Comparison of ENCODE assay signal across 8 cellular contexts in genomic region chr11:33161120-33162005, GRCh38. TPM values are rescaled to one million over a fixed set of nuclear protein-coding genes. Genes with fewer than 3 reads are reported as not detected.
DNase-seq lines count a peak whose midpoint lies in the region; ATAC-seq and TF ChIP-seq lines count a peak whose summit lies in the region.

CSTF3 (minus strand) TSS chr11:33161480; CDS start chr11:33161325, 155 bp downstream.

- H3K27ac Mint-ChIP-seq in activated T-helper 17 cell treated with anti-CD3 and anti-CD28 coated beads, Interleukin-2, amount 50 U/mL, for 72 hours, result peak within 1 kb of the TSS; percentile 100
- H3K27ac Mint-ChIP-seq in naive B cell, result peak within 1 kb of the TSS; percentile 95 to 100 (median 98)
- H3K27ac Mint-ChIP-seq in stimulated activated memory B cell treated with anti-CD40 and anti-IgM and Interleukin-4, amounts not matched to agents 10 μg/mL and 1 μg/mL and 100 μg/mL, for 72 hours, result peak within 1 kb of the TSS; percentile 99

- CTCF ChIA-PET in RWPE1 (lab: Yijun Ruan, JAX), result interaction anchor here (0.5 to 0.6 kb wide), 6 partner anchors 33 to 1501 kb away, joined by 3 to 4 read pairs (median 3); no protein-coding TSS in a partner anchor

- H3K27ac ChIP-seq in RWPE1, result peak within 1 kb of the TSS; percentile 77

- peaks cover 43% of the 10 kb centered on the region for H3K36me3 Mint-ChIP-seq in activated T-helper 17 cell treated with anti-CD3 and anti-CD28 coated beads, Interleukin-2, amount 50 U/mL, for 72 hours (ENCODE audit: low read depth)
- no peaks in the 10 kb centered on the region for H3K36me3 Mint-ChIP-seq in naive B cell
- peaks cover 20% of the 10 kb centered on the region for H3K36me3 Mint-ChIP-seq in stimulated activated memory B cell treated with anti-CD40 and anti-IgM and Interleukin-4, amounts not matched to agents 10 μg/mL and 1 μg/mL and 100 μg/mL, for 72 hours

- ATAC-seq in activated T-helper 17 cell treated with anti-CD3 and anti-CD28 coated beads, Interleukin-2, amount 50 U/mL, for 72 hours (replicated peaks), result peak; percentile 98
- ATAC-seq in naive B cell (ENCODE audit: low read depth in 2 of 2), result peak; percentile 93 to 95
- ATAC-seq in stimulated activated memory B cell treated with anti-CD40 and anti-IgM and Interleukin-4, amounts not matched to agents 10 μg/mL and 1 μg/mL and 100 μg/mL, for 72 hours, result peak; percentile 98

- peaks cover 22% of the 10 kb centered on the region for H3K4me1 Mint-ChIP-seq in activated T-helper 17 cell treated with anti-CD3 and anti-CD28 coated beads, Interleukin-2, amount 50 U/mL, for 72 hours
- H3K4me1 Mint-ChIP-seq in naive B cell, result peaks cover 36 to 53% (median 47%) of the 10 kb centered on the region in 3 donors
- peaks cover 56% of the 10 kb centered on the region for H3K4me1 Mint-ChIP-seq in stimulated activated memory B cell treated with anti-CD40 and anti-IgM and Interleukin-4, amounts not matched to agents 10 μg/mL and 1 μg/mL and 100 μg/mL, for 72 hours

- H3K4me3 Mint-ChIP-seq in activated T-helper 17 cell treated with anti-CD3 and anti-CD28 coated beads, Interleukin-2, amount 50 U/mL, for 72 hours, result peak within 1 kb of the TSS; percentile 100
- peak within 1 kb of the TSS; percentile 97 to 100 (median 100) for H3K4me3 Mint-ChIP-seq in naive B cell
- H3K4me3 Mint-ChIP-seq in stimulated activated memory B cell treated with anti-CD40 and anti-IgM and Interleukin-4, amounts not matched to agents 10 μg/mL and 1 μg/mL and 100 μg/mL, for 72 hours, result peak within 1 kb of the TSS; percentile 100

- DNase-seq in EL (peak; percentile 100), GOT3 (lab: John Stamatoyannopoulos, UW) (peak; percentile 95), LNCaP clone FGC (ENCODE audit: low read depth) (peak; percentile 96), RWPE1 (ENCODE audit: low spot score) (peak; percentile 97), fibroblast of gingiva (ENCODE audit: low read depth) (peak; percentile 97), naive B cell (peak; percentile 90)

- no peaks in the 10 kb centered on the region for H3K27me3 Mint-ChIP-seq in activated T-helper 17 cell treated with anti-CD3 and anti-CD28 coated beads, Interleukin-2, amount 50 U/mL, for 72 hours
- no peaks in the 10 kb centered on the region for H3K27me3 Mint-ChIP-seq in naive B cell
- H3K27me3 Mint-ChIP-seq in stimulated activated memory B cell treated with anti-CD40 and anti-IgM and Interleukin-4, amounts not matched to agents 10 μg/mL and 1 μg/mL and 100 μg/mL, for 72 hours, result no peaks in the 10 kb centered on the region

- no peaks in the 10 kb centered on the region for H3K9me3 Mint-ChIP-seq in activated T-helper 17 cell treated with anti-CD3 and anti-CD28 coated beads, Interleukin-2, amount 50 U/mL, for 72 hours
- no peaks in the 10 kb centered on the region for H3K9me3 Mint-ChIP-seq in naive B cell
- no peaks in the 10 kb centered on the region for H3K9me3 Mint-ChIP-seq in stimulated activated memory B cell treated with anti-CD40 and anti-IgM and Interleukin-4, amounts not matched to agents 10 μg/mL and 1 μg/mL and 100 μg/mL, for 72 hours

- TF ChIP-seq CTCF in LNCaP clone FGC (IDR thresholded peaks at IDR 0.05; ENCODE audit: control insufficient read depth, extremely low read depth, insufficient read depth), result no peak
- TF ChIP-seq CTCF in RWPE1 (conservative IDR thresholded peaks at IDR 0.05; ENCODE audit: low read depth), result no peak

- H3K4me3 ChIP-seq in LNCaP clone FGC (ENCODE audit: low read depth, low read length), result peak within 1 kb of the TSS; percentile 100

- POLR2A ChIA-PET in RWPE1 (lab: Yijun Ruan, JAX; ENCODE audit: low non-redundant PET), result interaction anchor here (0.5 kb wide), 1 partner anchor 575 kb away, joined by 6 read pairs; no protein-coding TSS in a partner anchor

RNA-seq across cellular contexts. Expression of gene CSTF3, which starts in this region (rescaled TPM):
- 10 to 100 TPM; 20.6 to 28.4 TPM for total RNA-seq in activated T-helper 17 cell treated with anti-CD3 and anti-CD28 coated beads, Interleukin-2, amount 50 U/mL, for 72 hours
- 10 to 100 TPM; 13.1 to 20.8 (median 15.4) TPM for polyA plus RNA-seq in naive B cell (ENCODE audit: low read depth in 6 of 6)

Comparison
In these comparisons a context has a peak if more than half of its experiments do, and no peak if none do; other contexts are left out.
1. Peak in every context shown above with its lines: DNase-seq, ATAC-seq, H3K4me3 ChIP-seq and H3K27ac ChIP-seq.